In the genomic region with DNA sequence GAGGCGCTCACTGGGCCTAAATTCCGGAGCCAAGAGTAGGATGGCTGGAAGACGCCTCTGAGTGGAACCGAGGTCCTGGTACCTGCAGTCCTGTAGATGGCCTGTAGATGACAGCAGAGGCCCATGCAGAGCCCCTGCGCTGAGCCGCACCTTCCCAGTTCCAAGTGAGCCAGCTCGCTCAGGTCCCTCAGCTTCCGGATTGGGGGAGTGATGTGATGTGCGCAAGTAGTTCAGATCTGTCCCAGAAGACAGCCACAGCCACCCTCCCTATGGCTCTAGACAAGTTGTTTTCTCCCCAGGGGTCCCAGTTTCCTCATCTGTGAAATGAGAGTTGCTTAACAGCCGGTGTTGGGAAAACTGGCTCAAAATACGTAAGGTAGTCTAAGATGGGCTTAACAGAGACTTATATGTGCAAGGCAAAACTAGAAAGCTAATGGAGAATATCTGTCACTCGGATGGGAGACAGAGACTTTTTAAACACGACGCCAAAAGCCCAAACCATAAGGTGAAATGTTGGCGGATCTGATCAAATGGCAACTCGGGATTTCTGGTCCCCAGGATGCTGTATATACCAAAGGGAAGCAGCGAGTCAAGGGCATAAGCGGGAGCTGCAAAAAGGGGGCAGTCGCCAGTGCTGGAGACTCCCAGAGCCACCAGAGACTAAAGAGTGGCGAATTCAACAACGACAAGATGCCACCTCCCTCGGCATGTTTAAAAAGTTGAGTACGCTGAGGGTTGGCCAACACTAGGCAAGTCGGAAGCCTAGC, we compare ENCODE assay signal across 8 cellular contexts. TPM values are rescaled to one million over a fixed set of nuclear protein-coding genes. Genes with fewer than 3 reads are reported as not detected.
A peak's percentile ranks its signal among the peaks of the same experiment; 100 is the strongest.
DNase-seq lines count a peak whose midpoint lies in the region; FAIRE-seq lines count a peak whose summit lies in the region.

No MANE protein-coding gene starts in this region.

- peak; percentile 81 to 87 for DNase-seq in AML-193 (lab: John Stamatoyannopoulos, UW)
- DNase-seq in GM19239 (ENCODE audit: insufficient read length, low spot score) = peak; percentile 73
- DNase-seq in HTR-8/SVneo (ENCODE audit: insufficient read length, low spot score) = peak; percentile 92
- DNase-seq in NOMO-1 treated with dmso at 0.1 percent for 144 hours (lab: John Stamatoyannopoulos, UW; ENCODE audit: unreplicated experiment) = peak; percentile 61
- peak; percentile 51 for DNase-seq in activated CD8-positive, alpha-beta memory T cell treated with anti-CD3 and anti-CD28 coated beads, Interleukin-2, amount 50 U/mL, for 1 hour (ENCODE audit: extremely low read depth)
- peak; percentile 86 for DNase-seq in mesenchymal stem cell
- peak in 2 of 3 donors; percentile 75 to 79 for DNase-seq in stimulated activated CD4-positive, alpha-beta T cell treated with anti-CD3 and anti-CD28 coated beads, TNF-alpha, amount 100 ng/mL, for 48 hours (ENCODE audit: low read depth in 3 of 3)

- H2AK5ac ChIP-seq in mesenchymal stem cell (ENCODE audit: low read length, severe bottlenecking) = no peak overlapping the region

- peak overlapping the region; percentile 52 for H3K9ac ChIP-seq in endocrine pancreas (ENCODE audit: control insufficient read depth, insufficient read depth, low read length)
- H3K9ac ChIP-seq in mesenchymal stem cell (ENCODE audit: low read length) = peak overlapping the region; percentile 78

- 5% methylated on average over 24 of the region's 24 CpGs for WGBS in mesenchymal stem cell

- no peaks in the 10 kb centered on the region for H3K9me3 ChIP-seq in endocrine pancreas (ENCODE audit: control insufficient read depth, low read length)
- no peaks in the 10 kb centered on the region for H3K9me3 ChIP-seq in mesenchymal stem cell (ENCODE audit: control insufficient read depth, low read length)

- no peak overlapping the region for H2BK15ac ChIP-seq in mesenchymal stem cell (ENCODE audit: low read depth, poor library complexity, severe bottlenecking)

- H3K79me1 ChIP-seq in mesenchymal stem cell (replicated peaks; ENCODE audit: low read length, poor library complexity, severe bottlenecking) = peaks cover 15% of the 10 kb centered on the region

- H2BK120ac ChIP-seq in mesenchymal stem cell (ENCODE audit: low read depth, low read length) = no peak overlapping the region

- H4K8ac ChIP-seq in mesenchymal stem cell (ENCODE audit: low read length) = no peak overlapping the region

- no peak overlapping the region for H2BK5ac ChIP-seq in mesenchymal stem cell (ENCODE audit: low read depth, low read length, poor library complexity, severe bottlenecking)

- peak overlapping the region in 1 of 2 experiments; percentile 5 for H3K4ac ChIP-seq in mesenchymal stem cell (ENCODE audit: low read depth in 1 of 2, low read length in 2 of 2)

- no peak overlapping the region for H4K91ac ChIP-seq in mesenchymal stem cell (ENCODE audit: low read length)

- H3K27ac ChIP-seq in mesenchymal stem cell (ENCODE audit: low read length, poor library complexity, severe bottlenecking) = peak overlapping the region; percentile 30

- H3K4me1 ChIP-seq in endocrine pancreas (ENCODE audit: control insufficient read depth, insufficient read depth, low read length) (no peaks in the 10 kb centered on the region), mesenchymal stem cell (ENCODE audit: control insufficient read depth, insufficient read depth, low read depth, low read length) (peaks cover 25% of the 10 kb centered on the region)

- H3K4me2 ChIP-seq in mesenchymal stem cell (ENCODE audit: low read length, poor library complexity, severe bottlenecking) = peak overlapping the region; percentile 91

- H2BK12ac ChIP-seq in mesenchymal stem cell (ENCODE audit: low read length in 2 of 2) = no peak overlapping the region

- H3K36me3 ChIP-seq in endocrine pancreas (ENCODE audit: control insufficient read depth, insufficient read depth, low read length) (no peaks in the 10 kb centered on the region), mesenchymal stem cell (ENCODE audit: control insufficient read depth in 1 of 2, insufficient read depth in 2 of 2, low read depth in 1 of 2, low read length in 2 of 2) (peaks cover 0 to 11% of the 10 kb centered on the region in 2 experiments)

- H2AFZ ChIP-seq in mesenchymal stem cell (ENCODE audit: low read depth, low read length) = peak overlapping the region; percentile 60

- no peak overlapping the region for H3K23ac ChIP-seq in mesenchymal stem cell (ENCODE audit: low read length in 2 of 2)

- no peak overlapping the region for H3K14ac ChIP-seq in mesenchymal stem cell (ENCODE audit: low read length in 2 of 2)

- peak overlapping the region; percentile 79 for H3K4me3 ChIP-seq in endocrine pancreas (ENCODE audit: control insufficient read depth, insufficient read depth, low read length)
- peak overlapping the region; percentile 49 to 84 for H3K4me3 ChIP-seq in mesenchymal stem cell (ENCODE audit: insufficient read depth in 1 of 2, low read depth in 1 of 2, low read length in 2 of 2)

- H3K27me3 ChIP-seq in endocrine pancreas (ENCODE audit: control insufficient read depth, insufficient read depth, low read length) = no peaks in the 10 kb centered on the region
- no peaks in the 10 kb centered on the region for H3K27me3 ChIP-seq in mesenchymal stem cell (ENCODE audit: control insufficient read depth in 1 of 2, insufficient read depth in 1 of 2, low read length in 2 of 2)

- H3K18ac ChIP-seq in mesenchymal stem cell (ENCODE audit: low read depth in 1 of 2, low read length in 2 of 2) = peak overlapping the region; percentile 16 to 25

- peak; percentile 98 for FAIRE-seq in GM19239 (lab: Jason Lieb, UNC)
- FAIRE-seq in HTR-8/SVneo (lab: Jason Lieb, UNC) = peak; percentile 65

RNA-seq across cellular contexts. Expression of a gene that starts 0.8 kb away (rescaled TPM):
- 28.7 TPM for polyA plus RNA-seq in mesenchymal stem cell (2013, experiment 1 of 2)
- polyA plus RNA-seq in mesenchymal stem cell (2013, experiment 2 of 2) = 28.9 TPM

RNA-seq across cellular contexts. Expression of a gene that starts 4.6 kb away (rescaled TPM):
- 2.9 TPM for polyA plus RNA-seq in mesenchymal stem cell (2013, experiment 1 of 2)
- 2.9 TPM for polyA plus RNA-seq in mesenchymal stem cell (2013, experiment 2 of 2)

RNA-seq across cellular contexts. Expression of a gene that starts 46.9 kb away (rescaled TPM):
- polyA plus RNA-seq in mesenchymal stem cell (2013, experiment 1 of 2) = 13.9 TPM
- polyA plus RNA-seq in mesenchymal stem cell (2013, experiment 2 of 2) = 15.8 TPM

RNA-seq across cellular contexts. Expression of a gene that starts 48.6 kb away (rescaled TPM):
- 5.1 TPM for polyA plus RNA-seq in mesenchymal stem cell (2013, experiment 1 of 2)
- 5.3 TPM for polyA plus RNA-seq in mesenchymal stem cell (2013, experiment 2 of 2)

RNA-seq across cellular contexts. Expression of a gene that starts 58.5 kb away (rescaled TPM):
- polyA plus RNA-seq in mesenchymal stem cell (2013, experiment 1 of 2) = 0.17 TPM
- 0.16 TPM for polyA plus RNA-seq in mesenchymal stem cell (2013, experiment 2 of 2)

Comparison
In these comparisons a context has a peak if more than half of its experiments do, and no peak if none do; other contexts are left out.
1. Peak in every context shown above with its lines: DNase-seq, H3K4me3 ChIP-seq and H3K27ac ChIP-seq.